In genomic region chr17:2253768-2254406, GRCh38 we compare ENCODE assay signal across 10 cellular contexts. TPM values are rescaled to one million over a fixed set of nuclear protein-coding genes. Genes with fewer than 3 reads are reported as not detected.
DNase-seq lines count a peak whose midpoint lies in the region; ATAC-seq and TF ChIP-seq lines count a peak whose summit lies in the region.
"Had no signal": no experiment of that assay in that cellular context is flagged by ENCODE, and none has a peak within 500 bp of the region (broad histone marks: within the 10 kb centered on the region; RNA-seq: fewer than 3 reads in every experiment).

No MANE protein-coding gene starts in this region.

- no peak overlapping the region for H3K23ac ChIP-seq in trophoblast cell (ENCODE audit: low read length)

- DNase-seq in NCI-H2227 treated with DMSO at 0.1 percent for 48 hours (lab: John Stamatoyannopoulos, UW) (no peak), omental fat pad (ENCODE audit: low spot score) (no peak), midbrain (lab: John Stamatoyannopoulos, UW) (no peak), trophoblast cell (no peak)
- DNase-seq: NCI-H1930 had no signal

- no peak overlapping the region for H4K91ac ChIP-seq in trophoblast cell (ENCODE audit: low read depth, low read length)

- no peak overlapping the region for H2AK5ac ChIP-seq in trophoblast cell (ENCODE audit: low read length)

- no CpG with 5 or more reads among the region's 5 CpGs for WGBS in trophoblast cell (ENCODE audit: extremely low coverage, insufficient coverage, insufficient read length)

- H3K18ac ChIP-seq in trophoblast cell (ENCODE audit: low read length): no peak overlapping the region

- no peaks in the 10 kb centered on the region for H3K79me2 ChIP-seq in trophoblast cell (ENCODE audit: control insufficient read depth, insufficient read depth, low read length, poor library complexity)

- no peak overlapping the region for H3K4me3 ChIP-seq in trophoblast cell (ENCODE audit: low read depth, low read length)
- H3K4me3 ChIP-seq: lung had no signal

- no peak overlapping the region for H4K8ac ChIP-seq in trophoblast cell (ENCODE audit: low read depth, low read length)

- TF ChIP-seq CTCF in omental fat pad (IDR thresholded peaks at IDR 0.05): no peak

- H3K4me1 ChIP-seq in trophoblast cell (ENCODE audit: control insufficient read depth in 1 of 2, insufficient read depth in 2 of 2, low read length in 2 of 2): no peaks in the 10 kb centered on the region

- no peak overlapping the region for H3K4ac ChIP-seq in trophoblast cell (ENCODE audit: low read depth, low read length)

- no peak overlapping the region for H2BK5ac ChIP-seq in trophoblast cell (ENCODE audit: low read depth, low read length, poor library complexity)

- H3K14ac ChIP-seq in trophoblast cell (ENCODE audit: low read length): no peak overlapping the region

- no peaks in the 10 kb centered on the region for H3K9me3 ChIP-seq in trophoblast cell (ENCODE audit: insufficient read depth, low read depth, low read length)

- H3K27ac ChIP-seq in trophoblast cell (ENCODE audit: low read depth, low read length): no peak overlapping the region

- no peak overlapping the region for H2AFZ ChIP-seq in trophoblast cell (ENCODE audit: insufficient read depth, low read length, poor library complexity)

- H2BK120ac ChIP-seq in trophoblast cell (ENCODE audit: insufficient read depth, low read length, poor library complexity): no peak overlapping the region

- no peak overlapping the region for H4K12ac ChIP-seq in trophoblast cell (ENCODE audit: low read depth, low read length)

- no peak overlapping the region for H2BK12ac ChIP-seq in trophoblast cell (ENCODE audit: low read length)

- H3K9ac ChIP-seq in trophoblast cell (ENCODE audit: low read length): no peak overlapping the region

- no peaks in the 10 kb centered on the region for H3K27me3 ChIP-seq in trophoblast cell (ENCODE audit: insufficient read depth, low read length)

- ATAC-seq in GM18502 (IDR thresholded peaks at IDR 0.05; ENCODE audit: poor library complexity, unreplicated experiment) (peak; percentile 73), GM21367 (IDR thresholded peaks at IDR 0.05; ENCODE audit: unreplicated experiment) (peak; percentile 55), HG03439 (IDR thresholded peaks at IDR 0.05; ENCODE audit: unreplicated experiment) (peak; percentile 76), esophagus mucosa (peak; percentile 18), omental fat pad (ENCODE audit: low FRiP score) (no peak)

- no peaks in the 10 kb centered on the region for H3K79me1 ChIP-seq in trophoblast cell (ENCODE audit: low read length)

- peaks cover 7 to 9% of the 10 kb centered on the region in 2 experiments for H3K36me3 ChIP-seq in trophoblast cell (ENCODE audit: control insufficient read depth in 1 of 2, insufficient read depth in 2 of 2, low read length in 2 of 2)

- no peak overlapping the region for H3K4me2 ChIP-seq in trophoblast cell (ENCODE audit: low read length)

RNA-seq across cellular contexts. Expression of gene SMG6, which starts 49.7 kb away (rescaled TPM):
- 19.5 TPM for total RNA-seq in esophagus mucosa
- 10 to 100 TPM; 19.1 to 36.1 (median 25.1) TPM for total RNA-seq in omental fat pad
- polyA plus RNA-seq in trophoblast cell (2013): 16.7 and 17.2 TPM in 2 replicates

RNA-seq across cellular contexts. Expression of gene SRR, which starts 49.9 kb away (rescaled TPM):
- total RNA-seq in esophagus mucosa: 7.5 TPM
- 10 to 100 TPM in 1 of 4 donors, 1 to 10 TPM in 3; 5.0 to 14.9 (median 7.2) TPM for total RNA-seq in omental fat pad
- polyA plus RNA-seq in trophoblast cell (2013): 14.3 and 15.6 TPM in 2 replicates
